ENCODE assay signal across 19 cellular contexts in the genomic region with DNA sequence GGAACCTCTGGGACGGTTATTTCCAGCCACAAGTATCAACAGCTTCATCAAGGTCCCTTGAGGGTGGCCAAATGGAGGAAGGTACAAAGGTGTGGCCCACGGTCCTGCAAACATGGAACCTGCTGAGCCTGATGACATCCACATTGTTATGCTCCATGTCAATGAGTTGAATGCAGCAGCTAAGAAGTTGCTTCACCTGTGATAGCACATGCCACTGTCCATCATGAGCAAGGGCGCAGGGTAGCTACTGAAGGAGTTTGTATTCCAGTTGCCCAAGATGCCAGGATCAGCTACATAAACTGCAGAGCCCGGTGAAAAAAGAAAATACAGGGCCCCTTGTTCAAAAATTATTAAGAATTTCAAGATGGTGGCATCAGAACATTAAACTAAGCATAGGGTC.
"Had no signal": no experiment of that assay in that cellular context is flagged by ENCODE, and none has a peak within 500 bp of the region (broad histone marks: within the 10 kb centered on the region; RNA-seq: fewer than 3 reads in every experiment).

No MANE protein-coding gene starts in this region.

- H3K27me3 Mint-ChIP-seq: natural killer cell treated with Interleukin-12 subunit alpha and Interleukin-12 subunit beta and Interleukin-15 and Interleukin-18, amount 100 ng/mL, for 72 hours had no signal

- H3K27ac ChIP-seq: esophagus muscularis mucosa, heart right ventricle, neural progenitor cell, parathyroid adenoma, tibial artery, upper lobe of left lung, uterus had no signal

- ATAC-seq: natural killer cell treated with Interleukin-12 subunit alpha and Interleukin-12 subunit beta and Interleukin-15 and Interleukin-18, amount 100 ng/mL, for 72 hours had no signal

- H3K9me3 ChIP-seq: esophagus muscularis mucosa, gastrocnemius medialis, tibial artery, upper lobe of left lung, uterus had no signal

- H3K27ac Mint-ChIP-seq: mesothelial cell of epicardium; natural killer cell treated with Interleukin-12 subunit alpha and Interleukin-12 subunit beta and Interleukin-15 and Interleukin-18, amount 100 ng/mL, for 72 hours; neural progenitor cell had no signal

- H3K4me1 Mint-ChIP-seq: mesothelial cell of epicardium had no signal

- DNase-seq: effector memory CD4-positive, alpha-beta T cell; hypothalamus; kidney glomerular epithelial cell; nucleus accumbens; small intestine; stimulated activated CD4-positive, alpha-beta T cell treated with anti-CD3 and anti-CD28 coated beads, Interleukin-12 subunit alpha, Interleukin-12 subunit beta, amount 100 ng/mL, for 4 hours; stimulated activated naive CD4-positive, alpha-beta T cell treated with Interleukin-2 at 50 U/mL for 16 hours; tibial artery; upper lobe of left lung; uterus had no signal

- H3K79me2 ChIP-seq: parathyroid adenoma had no signal

- H3K9me3 Mint-ChIP-seq: mesothelial cell of epicardium; natural killer cell treated with Interleukin-12 subunit alpha and Interleukin-12 subunit beta and Interleukin-15 and Interleukin-18, amount 100 ng/mL, for 72 hours; neural progenitor cell had no signal

- H2AFZ ChIP-seq: neural progenitor cell, parathyroid adenoma had no signal

- H3K36me3 Mint-ChIP-seq: mesothelial cell of epicardium; natural killer cell treated with Interleukin-12 subunit alpha and Interleukin-12 subunit beta and Interleukin-15 and Interleukin-18, amount 100 ng/mL, for 72 hours; neural progenitor cell had no signal

- H3K4me3 ChIP-seq: esophagus muscularis mucosa, gastrocnemius medialis, heart right ventricle, neural progenitor cell, tibial artery, upper lobe of left lung, uterus had no signal

- H3K36me3 ChIP-seq: esophagus muscularis mucosa, gastrocnemius medialis, heart right ventricle, neural progenitor cell, tibial artery, upper lobe of left lung, uterus had no signal

- H3K4me3 Mint-ChIP-seq: mesothelial cell of epicardium; natural killer cell treated with Interleukin-12 subunit alpha and Interleukin-12 subunit beta and Interleukin-15 and Interleukin-18, amount 100 ng/mL, for 72 hours; neural progenitor cell had no signal

- FAIRE-seq: endometrium, islet of Langerhans, small intestine had no signal

- H3K27me3 ChIP-seq: esophagus muscularis mucosa, gastrocnemius medialis, heart right ventricle, neural progenitor cell, tibial artery, upper lobe of left lung, uterus had no signal

- H3K4me1 ChIP-seq: esophagus muscularis mucosa, neural progenitor cell, parathyroid adenoma, upper lobe of left lung, uterus had no signal
